ENCODE assay signal across 1 cellular context in the genomic region with DNA sequence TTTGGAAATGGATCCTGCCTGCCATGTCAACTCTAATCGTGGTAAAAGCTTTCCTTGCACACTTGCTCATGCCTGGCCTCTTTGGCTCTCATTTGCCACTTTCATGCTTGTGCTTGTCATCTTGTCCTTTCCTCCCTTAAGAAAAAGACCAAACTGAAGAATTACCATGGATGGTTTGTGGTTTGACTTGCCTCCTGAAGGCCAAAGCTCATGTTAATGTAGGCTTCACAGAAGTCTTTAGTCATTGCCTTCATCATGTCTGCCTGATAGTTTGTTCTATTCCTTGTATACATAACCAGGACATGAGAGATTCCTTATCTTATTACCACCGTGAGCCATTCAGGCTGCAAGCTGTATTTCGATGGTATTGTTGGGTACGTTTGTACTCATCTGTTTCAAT.
TF ChIP-seq lines count a peak whose summit lies in the region.

No MANE protein-coding gene starts in this region.

TF ChIP-seq in GM23338, 12 proteins besides CTCF, POLR2A, EP300 and RAD21 (continued from another document):
- TF ChIP-seq, protein P1, sequence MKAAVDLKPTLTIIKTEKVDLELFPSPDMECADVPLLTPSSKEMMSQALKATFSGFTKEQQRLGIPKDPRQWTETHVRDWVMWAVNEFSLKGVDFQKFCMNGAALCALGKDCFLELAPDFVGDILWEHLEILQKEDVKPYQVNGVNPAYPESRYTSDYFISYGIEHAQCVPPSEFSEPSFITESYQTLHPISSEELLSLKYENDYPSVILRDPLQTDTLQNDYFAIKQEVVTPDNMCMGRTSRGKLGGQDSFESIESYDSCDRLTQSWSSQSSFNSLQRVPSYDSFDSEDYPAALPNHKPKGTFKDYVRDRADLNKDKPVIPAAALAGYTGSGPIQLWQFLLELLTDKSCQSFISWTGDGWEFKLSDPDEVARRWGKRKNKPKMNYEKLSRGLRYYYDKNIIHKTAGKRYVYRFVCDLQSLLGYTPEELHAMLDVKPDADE (IDR thresholded peaks at IDR 0.05), result no peak
- no peak for TF ChIP-seq ZNF331 (CRISPR knock-in tag; IDR thresholded peaks at IDR 0.05; ENCODE audit: low read depth)
- TF ChIP-seq CREB1 (CRISPR knock-in tag; IDR thresholded peaks at IDR 0.05; ENCODE audit: low read depth), result no peak
- no peak for TF ChIP-seq EZH2 (IDR thresholded peaks at IDR 0.05; ENCODE audit: low read depth, unreplicated experiment)
- TF ChIP-seq JUNB (IDR thresholded peaks at IDR 0.05; ENCODE audit: unreplicated experiment), result no peak
- no peak for TF ChIP-seq STAT1 (IDR thresholded peaks at IDR 0.05; ENCODE audit: unreplicated experiment)
- TF ChIP-seq NANOG (IDR thresholded peaks at IDR 0.05; ENCODE audit: borderline replicate concordance), result no peak
- no peak for TF ChIP-seq ZNF114 (CRISPR knock-in tag; IDR thresholded peaks at IDR 0.05)
- TF ChIP-seq, protein P2, sequence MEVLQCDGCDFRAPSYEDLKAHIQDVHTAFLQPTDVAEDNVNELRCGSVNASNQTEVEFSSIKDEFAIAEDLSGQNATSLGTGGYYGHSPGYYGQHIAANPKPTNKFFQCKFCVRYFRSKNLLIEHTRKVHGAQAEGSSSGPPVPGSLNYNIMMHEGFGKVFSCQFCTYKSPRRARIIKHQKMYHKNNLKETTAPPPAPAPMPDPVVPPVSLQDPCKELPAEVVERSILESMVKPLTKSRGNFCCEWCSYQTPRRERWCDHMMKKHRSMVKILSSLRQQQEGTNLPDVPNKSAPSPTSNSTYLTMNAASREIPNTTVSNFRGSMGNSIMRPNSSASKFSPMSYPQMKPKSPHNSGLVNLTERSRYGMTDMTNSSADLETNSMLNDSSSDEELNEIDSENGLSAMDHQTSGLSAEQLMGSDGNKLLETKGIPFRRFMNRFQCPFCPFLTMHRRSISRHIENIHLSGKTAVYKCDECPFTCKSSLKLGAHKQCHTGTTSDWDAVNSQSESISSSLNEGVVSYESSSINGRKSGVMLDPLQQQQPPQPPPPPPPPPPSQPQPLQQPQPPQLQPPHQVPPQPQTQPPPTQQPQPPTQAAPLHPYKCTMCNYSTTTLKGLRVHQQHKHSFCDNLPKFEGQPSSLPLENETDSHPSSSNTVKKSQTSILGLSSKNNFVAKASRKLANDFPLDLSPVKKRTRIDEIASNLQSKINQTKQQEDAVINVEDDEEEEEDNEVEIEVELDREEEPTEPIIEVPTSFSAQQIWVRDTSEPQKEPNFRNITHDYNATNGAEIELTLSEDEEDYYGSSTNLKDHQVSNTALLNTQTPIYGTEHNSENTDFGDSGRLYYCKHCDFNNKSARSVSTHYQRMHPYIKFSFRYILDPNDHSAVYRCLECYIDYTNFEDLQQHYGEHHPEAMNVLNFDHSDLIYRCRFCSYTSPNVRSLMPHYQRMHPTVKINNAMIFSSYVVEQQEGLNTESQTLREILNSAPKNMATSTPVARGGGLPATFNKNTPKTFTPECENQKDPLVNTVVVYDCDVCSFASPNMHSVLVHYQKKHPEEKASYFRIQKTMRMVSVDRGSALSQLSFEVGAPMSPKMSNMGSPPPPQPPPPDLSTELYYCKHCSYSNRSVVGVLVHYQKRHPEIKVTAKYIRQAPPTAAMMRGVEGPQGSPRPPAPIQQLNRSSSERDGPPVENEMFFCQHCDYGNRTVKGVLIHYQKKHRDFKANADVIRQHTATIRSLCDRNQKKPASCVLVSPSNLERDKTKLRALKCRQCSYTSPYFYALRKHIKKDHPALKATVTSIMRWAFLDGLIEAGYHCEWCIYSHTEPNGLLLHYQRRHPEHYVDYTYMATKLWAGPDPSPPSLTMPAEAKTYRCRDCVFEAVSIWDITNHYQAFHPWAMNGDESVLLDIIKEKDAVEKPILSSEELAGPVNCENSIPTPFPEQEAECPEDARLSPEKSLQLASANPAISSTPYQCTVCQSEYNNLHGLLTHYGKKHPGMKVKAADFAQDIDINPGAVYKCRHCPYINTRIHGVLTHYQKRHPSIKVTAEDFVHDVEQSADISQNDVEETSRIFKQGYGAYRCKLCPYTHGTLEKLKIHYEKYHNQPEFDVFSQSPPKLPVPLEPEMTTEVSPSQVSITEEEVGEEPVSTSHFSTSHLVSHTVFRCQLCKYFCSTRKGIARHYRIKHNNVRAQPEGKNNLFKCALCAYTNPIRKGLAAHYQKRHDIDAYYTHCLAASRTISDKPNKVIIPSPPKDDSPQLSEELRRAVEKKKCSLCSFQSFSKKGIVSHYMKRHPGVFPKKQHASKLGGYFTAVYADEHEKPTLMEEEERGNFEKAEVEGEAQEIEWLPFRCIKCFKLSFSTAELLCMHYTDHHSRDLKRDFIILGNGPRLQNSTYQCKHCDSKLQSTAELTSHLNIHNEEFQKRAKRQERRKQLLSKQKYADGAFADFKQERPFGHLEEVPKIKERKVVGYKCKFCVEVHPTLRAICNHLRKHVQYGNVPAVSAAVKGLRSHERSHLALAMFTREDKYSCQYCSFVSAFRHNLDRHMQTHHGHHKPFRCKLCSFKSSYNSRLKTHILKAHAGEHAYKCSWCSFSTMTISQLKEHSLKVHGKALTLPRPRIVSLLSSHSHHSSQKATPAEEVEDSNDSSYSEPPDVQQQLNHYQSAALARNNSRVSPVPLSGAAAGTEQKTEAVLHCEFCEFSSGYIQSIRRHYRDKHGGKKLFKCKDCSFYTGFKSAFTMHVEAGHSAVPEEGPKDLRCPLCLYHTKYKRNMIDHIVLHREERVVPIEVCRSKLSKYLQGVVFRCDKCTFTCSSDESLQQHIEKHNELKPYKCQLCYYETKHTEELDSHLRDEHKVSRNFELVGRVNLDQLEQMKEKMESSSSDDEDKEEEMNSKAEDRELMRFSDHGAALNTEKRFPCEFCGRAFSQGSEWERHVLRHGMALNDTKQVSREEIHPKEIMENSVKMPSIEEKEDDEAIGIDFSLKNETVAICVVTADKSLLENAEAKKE (CRISPR knock-in tag; IDR thresholded peaks at IDR 0.05), result no peak
